ENCODE assay signal across 8 cellular contexts in the genomic region with DNA sequence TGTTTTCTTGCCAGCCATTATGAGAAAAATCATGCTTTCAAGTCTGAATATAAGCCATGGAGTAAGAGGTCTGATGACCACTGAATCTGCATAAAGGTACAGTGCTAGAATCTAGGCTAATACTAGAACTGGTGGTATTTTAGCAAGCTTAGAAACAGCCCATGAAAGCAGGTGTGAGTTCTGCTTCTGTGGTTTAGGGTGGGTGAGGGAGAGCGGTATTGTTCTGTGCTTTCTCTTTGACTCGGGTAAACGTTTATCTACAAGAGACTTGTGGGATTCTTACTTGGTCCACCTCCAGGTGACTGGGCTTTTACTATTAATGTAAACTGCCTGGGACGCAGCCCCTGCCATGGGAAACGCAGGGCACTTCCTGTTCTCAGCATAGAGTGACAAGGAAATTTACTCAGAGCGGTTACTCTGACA. TPM values are rescaled to one million over a fixed set of nuclear protein-coding genes. Genes with fewer than 3 reads are reported as not detected.
DNase-seq lines count a peak whose midpoint lies in the region; ATAC-seq and TF ChIP-seq lines count a peak whose summit lies in the region.

No MANE protein-coding gene starts in this region.

- DNase-seq in H4 (ENCODE audit: low spot score) (peak; percentile 76), OCI-M1 (lab: John Stamatoyannopoulos, UW) (peak; percentile 8), nephron progenitor cell (no peak), HEK293T (ENCODE audit: extremely low spot score) (no peak), epidermal melanocyte (ENCODE audit: insufficient read length, low spot score) (no peak), NCI-H146 (lab: John Stamatoyannopoulos, UW) (no peak), hepatic stellate cell (ENCODE audit: low spot score) (no peak)

- H3K4me3 Mint-ChIP-seq in nephron progenitor cell = no peak overlapping the region

- H3K27ac Mint-ChIP-seq in nephron progenitor cell = peak overlapping the region; percentile 74

- H3K4me1 Mint-ChIP-seq in nephron progenitor cell = peaks cover 20% of the 10 kb centered on the region

- H3K36me3 Mint-ChIP-seq in nephron progenitor cell (ENCODE audit: low read depth) = peaks cover 51% of the 10 kb centered on the region

- H3K27me3 Mint-ChIP-seq in nephron progenitor cell (ENCODE audit: low read depth, poor library complexity) = peaks cover 2% of the 10 kb centered on the region

- peak; percentile 97 for ATAC-seq in GM18870 (IDR thresholded peaks at IDR 0.05; ENCODE audit: unreplicated experiment)

- no peak for TF ChIP-seq CTCF in nephron progenitor cell (IDR thresholded peaks at IDR 0.05)

- CTCF ChIA-PET in HEK293T (lab: Yijun Ruan, JAX) = no interaction called here

- no peaks in the 10 kb centered on the region for H3K9me3 Mint-ChIP-seq in nephron progenitor cell

- POLR2A ChIA-PET in HEK293T (lab: Yijun Ruan, JAX) = no interaction called here

TF ChIP-seq in HEK293T, 16 proteins besides CTCF, POLR2A, EP300 and RAD21:
- TF ChIP-seq SUZ12 (IDR thresholded peaks at IDR 0.05) = no peak
- TF ChIP-seq FOXA1 (IDR thresholded peaks at IDR 0.05) = no peak
- TF ChIP-seq, protein P1, sequence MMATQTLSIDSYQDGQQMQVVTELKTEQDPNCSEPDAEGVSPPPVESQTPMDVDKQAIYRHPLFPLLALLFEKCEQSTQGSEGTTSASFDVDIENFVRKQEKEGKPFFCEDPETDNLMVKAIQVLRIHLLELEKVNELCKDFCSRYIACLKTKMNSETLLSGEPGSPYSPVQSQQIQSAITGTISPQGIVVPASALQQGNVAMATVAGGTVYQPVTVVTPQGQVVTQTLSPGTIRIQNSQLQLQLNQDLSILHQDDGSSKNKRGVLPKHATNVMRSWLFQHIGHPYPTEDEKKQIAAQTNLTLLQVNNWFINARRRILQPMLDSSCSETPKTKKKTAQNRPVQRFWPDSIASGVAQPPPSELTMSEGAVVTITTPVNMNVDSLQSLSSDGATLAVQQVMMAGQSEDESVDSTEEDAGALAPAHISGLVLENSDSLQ (IDR thresholded peaks at IDR 0.05) = no peak
- TF ChIP-seq ELF4 (IDR thresholded peaks at IDR 0.05) = no peak
- TF ChIP-seq BHLHE40 (IDR thresholded peaks at IDR 0.05; ENCODE audit: borderline replicate concordance) = no peak

RNA-seq across cellular contexts. Expression of a gene that starts 55.2 kb away (rescaled TPM):
- not detected in 2 replicates for total RNA-seq in H4 (2014; rRNA removed; shearing (Covaris generic))

Comparison
In these comparisons a context has a peak if more than half of its experiments do, and no peak if none do; other contexts are left out.
1. DNase-seq: peak in H4 (single experiment) and OCI-M1 (single experiment); none in nephron progenitor cell (single experiment), HEK293T (single experiment), epidermal melanocyte (single experiment), NCI-H146 (single experiment) and hepatic stellate cell (single experiment).